30 cellular contexts compared by ENCODE assay signal in genomic region chr5:170078458-170078857, GRCh38. TPM values are rescaled to one million over a fixed set of nuclear protein-coding genes. Genes with fewer than 3 reads are reported as not detected.
"Had no signal": no experiment of that assay in that cellular context is flagged by ENCODE, and none has a peak within 500 bp of the region (broad histone marks: within the 10 kb centered on the region; RNA-seq: fewer than 3 reads in every experiment).

No MANE protein-coding gene starts in this region.

- H3K36me3 ChIP-seq: ascending aorta, MG63, SJCRH30, WERI-Rb-1 had no signal

- H3K4me3 Mint-ChIP-seq: activated CD4-positive, alpha-beta T cell treated with anti-CD3 and anti-CD28 coated beads, Interleukin-2, amount 10 ng/mL, durations not matched to agents 7 days and 5 days; activated naive CD8-positive, alpha-beta T cell had no signal

- H3K4me3 ChIP-seq: ascending aorta, MG63, SJCRH30, SK-N-MC had no signal

- H3K4me1 Mint-ChIP-seq: activated CD4-positive, alpha-beta T cell treated with anti-CD3 and anti-CD28 coated beads, Interleukin-2, amount 10 ng/mL, durations not matched to agents 7 days and 5 days had no signal

- H3K27ac ChIP-seq: ascending aorta, SJCRH30, SK-N-MC, WERI-Rb-1 had no signal

- H3K9me3 Mint-ChIP-seq: activated CD4-positive, alpha-beta T cell treated with anti-CD3 and anti-CD28 coated beads, Interleukin-2, amount 10 ng/mL, durations not matched to agents 7 days and 5 days had no signal

- ATAC-seq: Panc1 had no signal

- H3K27me3 ChIP-seq: ascending aorta, MG63 had no signal

- H3K4me1 ChIP-seq: ascending aorta, SJCRH30 had no signal

- H3K27ac Mint-ChIP-seq: activated CD4-positive, alpha-beta T cell treated with anti-CD3 and anti-CD28 coated beads, Interleukin-2, amount 10 ng/mL, durations not matched to agents 7 days and 5 days; activated naive CD8-positive, alpha-beta T cell had no signal

- DNase-seq: activated CD4-positive, alpha-beta T cell treated with anti-CD3 and anti-CD28 coated beads for 1 hour; activated CD4-positive, alpha-beta T cell treated with anti-CD3 and anti-CD28 coated beads, Interleukin-2, amount 10 ng/mL, durations not matched to agents 7 days and 5 days; activated CD4-positive, alpha-beta T cell treated with anti-CD3 and anti-CD28 coated beads, Interleukin-2, amount 50 U/mL, for 48 hours; activated CD4-positive, CD25-positive, alpha-beta regulatory T cell; activated effector memory CD4-positive, alpha-beta T cell treated with Interleukin-2 at 50 U/mL for 16 hours; amygdala; Kasumi-1; KG1; MG63; NCI-H1048; NCI-H1105 treated with DMSO at 0.1 percent for 48 hours; NCI-H1436; NCI-H1694; NCI-H1930; NCI-H2081 treated with DMSO at 0.1 percent for 48 hours; NCI-H345; NCI-H524 treated with DMSO at 0.1 percent for 48 hours; SHP77; SJCRH30; T1000; WERI-Rb-1 had no signal

- H3K27me3 Mint-ChIP-seq: activated CD4-positive, alpha-beta T cell treated with anti-CD3 and anti-CD28 coated beads, Interleukin-2, amount 10 ng/mL, durations not matched to agents 7 days and 5 days; activated naive CD8-positive, alpha-beta T cell had no signal

- H3K9me3 ChIP-seq: ascending aorta, SJCRH30 had no signal

RNA-seq across cellular contexts. Expression of gene FOXI1, which starts 27.2 kb away (rescaled TPM):
- total RNA-seq: activated CD4-positive, alpha-beta T cell treated with anti-CD3 and anti-CD28 coated beads, Interleukin-2, amount 10 ng/mL, durations not matched to agents 7 days and 5 days; ascending aorta; cardiac septum; NCI-H460; RPMI7951; SJCRH30; T-helper 1 cell treated with Interleukin-12 subunit alpha and Interleukin-12 subunit beta and Interleukin-4 antibody, amounts not matched to agents 30 ng/mL and 1 ng/mL, for 36 hours; T-helper 2 cell treated with Interferon-gamma antibody and Interleukin-4, amounts not matched to agents 100 ng/mL and 5 ng/mL, for 36 hours had no signal
